Comparison of ENCODE assay signal across 12 cellular contexts in the genomic region with DNA sequence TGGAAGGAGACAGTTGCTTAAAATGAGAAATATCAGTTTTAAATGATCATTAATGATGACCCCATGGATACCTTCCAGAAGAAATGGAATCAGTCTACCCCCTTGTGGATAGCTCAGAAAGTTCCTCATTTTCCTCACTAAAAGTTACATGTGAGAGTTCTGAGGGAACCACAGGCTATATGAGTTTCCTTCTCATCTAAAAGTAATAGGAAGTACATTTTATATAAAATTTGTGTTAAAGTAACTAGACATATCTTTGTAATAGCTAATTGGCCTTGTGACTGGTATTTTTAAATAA.
DNase-seq lines count a peak whose midpoint lies in the region; ATAC-seq, FAIRE-seq and TF ChIP-seq lines count a peak whose summit lies in the region.
"Had no signal": no experiment of that assay in that cellular context is flagged by ENCODE, and none has a peak within 500 bp of the region (broad histone marks: within the 10 kb centered on the region; RNA-seq: fewer than 3 reads in every experiment).

No MANE protein-coding gene starts in this region.

- H3K36me3 ChIP-seq in astrocyte (ENCODE audit: insufficient read depth, low read length) = no peaks in the 10 kb centered on the region
- H3K36me3 ChIP-seq in lower lobe of right lung = no peaks in the 10 kb centered on the region
- H3K36me3 ChIP-seq: upper lobe of left lung had no signal

- no peak overlapping the region for H2AFZ ChIP-seq in astrocyte (ENCODE audit: low read depth, low read length)

- H3K27me3 Mint-ChIP-seq in astrocyte (ENCODE audit: low read depth, unreplicated experiment) = peaks cover 6% of the 10 kb centered on the region
- peaks cover 7% of the 10 kb centered on the region for H3K27me3 Mint-ChIP-seq in activated CD8-positive, alpha-beta T cell treated with anti-CD3 and anti-CD28 coated beads, Interleukin-2, amount 10 ng/mL, durations not matched to agents 7 days and 5 days (ENCODE audit: low read depth)

- no peaks in the 10 kb centered on the region for H3K9me3 Mint-ChIP-seq in astrocyte (ENCODE audit: unreplicated experiment)
- no peaks in the 10 kb centered on the region for H3K9me3 Mint-ChIP-seq in stimulated activated effector memory CD8-positive, alpha-beta T cell treated with anti-CD3 and anti-CD28 coated beads, Interleukin-12 subunit alpha, Interleukin-12 subunit beta, amount 100 ng/mL, for 72 hours
- no peaks in the 10 kb centered on the region for H3K9me3 Mint-ChIP-seq in activated CD8-positive, alpha-beta T cell treated with anti-CD3 and anti-CD28 coated beads, Interleukin-2, amount 10 ng/mL, durations not matched to agents 7 days and 5 days (ENCODE audit: insufficient read depth)

- no peak overlapping the region for H3K4me2 ChIP-seq in astrocyte (ENCODE audit: low read length)

- H3K4me1 ChIP-seq in astrocyte (ENCODE audit: insufficient read depth, low read length) (no peaks in the 10 kb centered on the region), lower lobe of right lung (no peaks in the 10 kb centered on the region)
- H3K4me1 ChIP-seq: body of pancreas, upper lobe of left lung had no signal

- H3K36me3 Mint-ChIP-seq in astrocyte (ENCODE audit: low read depth, unreplicated experiment) = no peaks in the 10 kb centered on the region
- no peaks in the 10 kb centered on the region for H3K36me3 Mint-ChIP-seq in stimulated activated effector memory CD8-positive, alpha-beta T cell treated with anti-CD3 and anti-CD28 coated beads, Interleukin-12 subunit alpha, Interleukin-12 subunit beta, amount 100 ng/mL, for 72 hours
- H3K36me3 Mint-ChIP-seq in activated CD8-positive, alpha-beta T cell treated with anti-CD3 and anti-CD28 coated beads, Interleukin-2, amount 10 ng/mL, durations not matched to agents 7 days and 5 days (ENCODE audit: low read depth) = no peaks in the 10 kb centered on the region

- no peak for FAIRE-seq in astrocyte (lab: Jason Lieb, UNC)

- H3K9ac ChIP-seq in astrocyte (ENCODE audit: low read length) = no peak overlapping the region

- no peak overlapping the region for H3K27ac Mint-ChIP-seq in astrocyte (ENCODE audit: unreplicated experiment)
- H3K27ac Mint-ChIP-seq in stimulated activated effector memory CD8-positive, alpha-beta T cell treated with anti-CD3 and anti-CD28 coated beads, Interleukin-12 subunit alpha, Interleukin-12 subunit beta, amount 100 ng/mL, for 72 hours = no peak overlapping the region
- no peak overlapping the region for H3K27ac Mint-ChIP-seq in activated CD8-positive, alpha-beta T cell treated with anti-CD3 and anti-CD28 coated beads, Interleukin-2, amount 10 ng/mL, durations not matched to agents 7 days and 5 days

- CTCF ChIA-PET in activated CD8-positive, alpha-beta T cell treated with anti-CD3 and anti-CD28 coated beads, Interleukin-2, amount 10 ng/mL, durations not matched to agents 7 days and 5 days (lab: Charles Lee) = interaction anchor here (1.2 kb wide), 1 partner anchor 164 kb away, joined by 3 read pairs; no protein-coding TSS in a partner anchor

- peaks cover 2% of the 10 kb centered on the region for H3K27me3 ChIP-seq in astrocyte (ENCODE audit: insufficient read depth, low read length)
- H3K27me3 ChIP-seq in lower lobe of right lung (ENCODE audit: low read depth) = no peaks in the 10 kb centered on the region
- H3K27me3 ChIP-seq: body of pancreas, upper lobe of left lung had no signal

- no peak for DNase-seq in AG09309 (ENCODE audit: low read depth)
- peak; percentile 11 for DNase-seq in KBM-7
- no peak for DNase-seq in astrocyte (ENCODE audit: low read depth)
- no peak for DNase-seq in lower lobe of right lung
- no peak for DNase-seq in glomerular visceral epithelial cell (ENCODE audit: extremely low spot score)
- no peak for DNase-seq in stimulated activated effector memory CD8-positive, alpha-beta T cell treated with anti-CD3 and anti-CD28 coated beads, Interleukin-12 subunit alpha, Interleukin-12 subunit beta, amount 100 ng/mL, for 72 hours (ENCODE audit: low spot score in 2 of 2)
- DNase-seq in activated CD8-positive, alpha-beta T cell treated with anti-CD3 and anti-CD28 coated beads, Interleukin-2, amount 10 ng/mL, durations not matched to agents 7 days and 5 days = no peak
- DNase-seq: body of pancreas; NCI-H1930; stimulated activated CD4-positive, alpha-beta T cell treated with anti-CD3 and anti-CD28 coated beads, Interleukin-4, amount 100 ng/mL, for 1 hour; upper lobe of left lung had no signal

- in situ Hi-C loops in KBM-7 (cut with MboI; ENCODE audit: low pct_unique_long_range_greater_than_20kb, low sequenced_read_pairs) = no loop called here

- no peaks in the 10 kb centered on the region for H3K79me2 ChIP-seq in astrocyte (ENCODE audit: insufficient read depth, low read length)

- ATAC-seq in lower lobe of right lung (no peak), HG02870 (IDR thresholded peaks at IDR 0.05; ENCODE audit: unreplicated experiment) (no peak)
- no peak for ATAC-seq in stimulated activated effector memory CD8-positive, alpha-beta T cell treated with anti-CD3 and anti-CD28 coated beads, Interleukin-12 subunit alpha, Interleukin-12 subunit beta, amount 100 ng/mL, for 72 hours
- no peak for ATAC-seq in activated CD8-positive, alpha-beta T cell treated with anti-CD3 and anti-CD28 coated beads, Interleukin-2, amount 10 ng/mL, durations not matched to agents 7 days and 5 days
- ATAC-seq: body of pancreas had no signal

- H3K4me3 ChIP-seq in AG09309 (ENCODE audit: control insufficient read depth, low read depth, low read length) (no peak overlapping the region), astrocyte (ENCODE audit: insufficient read depth, low read depth, low read length) (no peak overlapping the region), lower lobe of right lung (no peak overlapping the region)
- H3K4me3 ChIP-seq: body of pancreas, upper lobe of left lung had no signal

- intact Hi-C loops in lower lobe of right lung (cut with DNase I) = no loop called here

- POLR2A ChIA-PET in activated CD8-positive, alpha-beta T cell treated with anti-CD3 and anti-CD28 coated beads, Interleukin-2, amount 10 ng/mL, durations not matched to agents 7 days and 5 days (lab: Charles Lee) = interaction anchor here (1.0 kb wide), 1 partner anchor 8 kb away, joined by 3 read pairs; no protein-coding TSS in a partner anchor

- H3K4me3 Mint-ChIP-seq in astrocyte (ENCODE audit: unreplicated experiment) = no peak overlapping the region
- H3K4me3 Mint-ChIP-seq in stimulated activated effector memory CD8-positive, alpha-beta T cell treated with anti-CD3 and anti-CD28 coated beads, Interleukin-12 subunit alpha, Interleukin-12 subunit beta, amount 100 ng/mL, for 72 hours = no peak overlapping the region
- H3K4me3 Mint-ChIP-seq in activated CD8-positive, alpha-beta T cell treated with anti-CD3 and anti-CD28 coated beads, Interleukin-2, amount 10 ng/mL, durations not matched to agents 7 days and 5 days = no peak overlapping the region

- TF ChIP-seq CTCF in AG09309 (IDR thresholded peaks at IDR 0.05; ENCODE audit: control insufficient read depth, insufficient read depth, low read depth, low read length, missing control alignments) = peak; percentile 13
- peak; percentile 22 for TF ChIP-seq CTCF in astrocyte (IDR thresholded peaks at IDR 0.05; ENCODE audit: insufficient read depth, low read depth, low read length)
- TF ChIP-seq CTCF in lower lobe of right lung (IDR thresholded peaks at IDR 0.05) = peak; percentile 13

- H3K4me1 Mint-ChIP-seq in astrocyte (ENCODE audit: low read depth, unreplicated experiment) = peaks cover 9% of the 10 kb centered on the region
- no peaks in the 10 kb centered on the region for H3K4me1 Mint-ChIP-seq in stimulated activated effector memory CD8-positive, alpha-beta T cell treated with anti-CD3 and anti-CD28 coated beads, Interleukin-12 subunit alpha, Interleukin-12 subunit beta, amount 100 ng/mL, for 72 hours
- no peaks in the 10 kb centered on the region for H3K4me1 Mint-ChIP-seq in activated CD8-positive, alpha-beta T cell treated with anti-CD3 and anti-CD28 coated beads, Interleukin-2, amount 10 ng/mL, durations not matched to agents 7 days and 5 days (ENCODE audit: low read depth)

- H3K9me3 ChIP-seq in astrocyte (ENCODE audit: insufficient read depth, low read depth, low read length) = no peaks in the 10 kb centered on the region
- H3K9me3 ChIP-seq in lower lobe of right lung = no peaks in the 10 kb centered on the region
- H3K9me3 ChIP-seq: body of pancreas, upper lobe of left lung had no signal

- H3K27ac ChIP-seq in astrocyte (ENCODE audit: low read depth, low read length) (no peak overlapping the region), lower lobe of right lung (no peak overlapping the region)
- H3K27ac ChIP-seq: body of pancreas, upper lobe of left lung had no signal

- no peaks in the 10 kb centered on the region for H4K20me1 ChIP-seq in astrocyte (ENCODE audit: insufficient read depth, low read length)
